19 cellular contexts compared by ENCODE assay signal in the genomic region with DNA sequence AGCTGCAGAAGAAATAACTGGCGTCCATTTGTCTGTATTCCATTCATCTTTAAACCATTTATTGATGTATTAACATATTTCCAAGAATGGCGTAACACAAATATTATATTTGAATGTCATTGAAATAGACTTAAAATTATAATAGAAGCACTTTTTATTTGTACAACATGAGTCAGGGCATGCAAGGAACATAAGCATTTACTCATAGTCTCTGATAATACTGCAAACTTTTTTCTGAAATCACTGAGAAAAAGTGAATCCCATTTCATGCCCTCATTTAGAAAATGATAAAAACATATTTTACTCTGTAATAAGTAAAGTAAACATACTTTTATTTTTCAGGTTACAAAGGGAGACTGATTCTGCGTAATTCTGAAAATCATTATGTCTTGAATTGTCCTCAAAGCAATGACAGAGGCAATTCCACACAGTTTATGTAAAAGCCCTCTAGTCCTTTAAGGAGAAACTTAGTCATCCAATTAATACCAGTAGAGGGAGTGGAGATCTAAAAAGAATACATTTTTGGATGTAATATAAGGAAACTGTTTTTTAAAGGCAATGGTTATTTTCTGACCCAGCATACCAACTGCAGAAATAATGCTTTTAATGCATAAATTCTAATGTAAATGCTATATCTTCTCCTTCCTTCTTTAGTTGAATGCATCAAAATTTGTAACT. TPM values are rescaled to one million over a fixed set of nuclear protein-coding genes. Genes with fewer than 3 reads are reported as not detected.
DNase-seq lines count a peak whose midpoint lies in the region; ATAC-seq and TF ChIP-seq lines count a peak whose summit lies in the region.
"Had no signal": no experiment of that assay in that cellular context is flagged by ENCODE, and none has a peak within 500 bp of the region (broad histone marks: within the 10 kb centered on the region; RNA-seq: fewer than 3 reads in every experiment).

No MANE protein-coding gene starts in this region.

- DNase-seq in left ventricle myocardium inferior, result no peak
- DNase-seq in right cardiac atrium, result no peak
- DNase-seq in adipocyte (ENCODE audit: low read depth), result peak; percentile 70
- DNase-seq in fibroblast of the aortic adventitia (ENCODE audit: low read depth), result peak; percentile 51
- peak; percentile 53 for DNase-seq in stromal cell of bone marrow (ENCODE audit: low read depth)
- DNase-seq in activated CD8-positive, alpha-beta T cell treated with anti-CD3 and anti-CD28 coated beads for 36 hours, result no peak
- DNase-seq in MV-4-11 (lab: John Stamatoyannopoulos, UW), result no peak
- no peak for DNase-seq in NCI-H1048 (lab: John Stamatoyannopoulos, UW)
- DNase-seq: GOT3; mesendoderm; NCI-H446 treated with DMSO at 0.1 percent for 48 hours; retina; stimulated activated naive CD8-positive, alpha-beta T cell treated with anti-CD3 and anti-CD28 coated beads, Interleukin-15, amount 100 ng/mL, for 72 hours; T-helper 9 cell had no signal

- H3K4me3 Mint-ChIP-seq in activated CD8-positive, alpha-beta T cell treated with anti-CD3 and anti-CD28 coated beads for 36 hours, result no peak overlapping the region
- H3K4me3 Mint-ChIP-seq: activated naive CD4-positive, alpha-beta T cell treated with anti-CD3 and anti-CD28 coated beads, Interleukin-2, amount 50 U/mL, for 24 hours; central memory CD8-positive, alpha-beta T cell; stimulated activated naive CD8-positive, alpha-beta T cell treated with anti-CD3 and anti-CD28 coated beads, Interleukin-15, amount 100 ng/mL, for 72 hours had no signal

- CTCF ChIA-PET in activated CD8-positive, alpha-beta T cell treated with anti-CD3 and anti-CD28 coated beads for 36 hours (lab: Charles Lee), result no interaction called here

- H3K9ac ChIP-seq in adipocyte (ENCODE audit: low read length), result no peak overlapping the region

- no peaks in the 10 kb centered on the region for H3K36me3 Mint-ChIP-seq in activated CD8-positive, alpha-beta T cell treated with anti-CD3 and anti-CD28 coated beads for 36 hours (ENCODE audit: low read depth)
- H3K36me3 Mint-ChIP-seq: activated naive CD4-positive, alpha-beta T cell treated with anti-CD3 and anti-CD28 coated beads, Interleukin-2, amount 50 U/mL, for 24 hours had no signal

- H3K36me3 ChIP-seq in left ventricle myocardium inferior (no peaks in the 10 kb centered on the region), adipocyte (ENCODE audit: control insufficient read depth, insufficient read depth, low read length, severe bottlenecking) (no peaks in the 10 kb centered on the region)
- H3K36me3 ChIP-seq: vagina had no signal

- POLR2A ChIA-PET in activated CD8-positive, alpha-beta T cell treated with anti-CD3 and anti-CD28 coated beads for 36 hours (lab: Charles Lee), result no interaction called here

- no peak overlapping the region for H3K27ac Mint-ChIP-seq in activated CD8-positive, alpha-beta T cell treated with anti-CD3 and anti-CD28 coated beads for 36 hours
- H3K27ac Mint-ChIP-seq: activated naive CD4-positive, alpha-beta T cell treated with anti-CD3 and anti-CD28 coated beads, Interleukin-2, amount 50 U/mL, for 24 hours; stimulated activated naive CD8-positive, alpha-beta T cell treated with anti-CD3 and anti-CD28 coated beads, Interleukin-15, amount 100 ng/mL, for 72 hours had no signal

- TF ChIP-seq CTCF in left ventricle myocardium inferior (IDR thresholded peaks at IDR 0.05; ENCODE audit: borderline replicate concordance), result no peak
- TF ChIP-seq CTCF in fibroblast of the aortic adventitia (IDR thresholded peaks at IDR 0.05; ENCODE audit: insufficient read depth, low read length), result peak; percentile 30
- TF ChIP-seq CTCF in activated CD8-positive, alpha-beta T cell treated with anti-CD3 and anti-CD28 coated beads for 36 hours (IDR thresholded peaks at IDR 0.05), result no peak

- no peak overlapping the region for H3K4me3 ChIP-seq in left ventricle myocardium inferior
- no peak overlapping the region for H3K4me3 ChIP-seq in right cardiac atrium (ENCODE audit: low read length)
- no peak overlapping the region for H3K4me3 ChIP-seq in adipocyte (ENCODE audit: low read length)
- H3K4me3 ChIP-seq in fibroblast of the aortic adventitia (ENCODE audit: low read depth, low read length), result no peak overlapping the region
- H3K4me3 ChIP-seq: A549, vagina had no signal

- H3K27ac ChIP-seq in left ventricle myocardium inferior (replicated peaks) (peak overlapping the region; percentile 36), right cardiac atrium (ENCODE audit: low read length) (no peak overlapping the region)
- H3K27ac ChIP-seq: A549, vagina had no signal

- no peak for ATAC-seq in right cardiac atrium
- ATAC-seq in activated CD8-positive, alpha-beta T cell treated with anti-CD3 and anti-CD28 coated beads for 36 hours, result no peak
- ATAC-seq: A549; stimulated activated naive CD8-positive, alpha-beta T cell treated with anti-CD3 and anti-CD28 coated beads, Interleukin-15, amount 100 ng/mL, for 72 hours had no signal

- WGBS in right cardiac atrium, result 96% methylated on average over 3 of the region's 3 CpGs

- H3K9me3 Mint-ChIP-seq in activated CD8-positive, alpha-beta T cell treated with anti-CD3 and anti-CD28 coated beads for 36 hours, result peaks cover 2% of the 10 kb centered on the region
- H3K9me3 Mint-ChIP-seq: stimulated activated naive CD8-positive, alpha-beta T cell treated with anti-CD3 and anti-CD28 coated beads, Interleukin-15, amount 100 ng/mL, for 72 hours had no signal

- H3K9me3 ChIP-seq in left ventricle myocardium inferior (replicated peaks), result no peaks in the 10 kb centered on the region
- no peaks in the 10 kb centered on the region for H3K9me3 ChIP-seq in right cardiac atrium (ENCODE audit: control insufficient read depth, low read length)
- H3K9me3 ChIP-seq in adipocyte (ENCODE audit: control insufficient read depth, low read length), result no peaks in the 10 kb centered on the region
- H3K9me3 ChIP-seq: A549, vagina had no signal

- H3K4me1 Mint-ChIP-seq in activated CD8-positive, alpha-beta T cell treated with anti-CD3 and anti-CD28 coated beads for 36 hours (ENCODE audit: low read depth), result no peaks in the 10 kb centered on the region
- H3K4me1 Mint-ChIP-seq: activated naive CD4-positive, alpha-beta T cell treated with anti-CD3 and anti-CD28 coated beads, Interleukin-2, amount 50 U/mL, for 24 hours; central memory CD8-positive, alpha-beta T cell; stimulated activated naive CD8-positive, alpha-beta T cell treated with anti-CD3 and anti-CD28 coated beads, Interleukin-15, amount 100 ng/mL, for 72 hours had no signal

- intact Hi-C loops in left ventricle myocardium inferior (cut with micrococcal nuclease), result no loop called here
- intact Hi-C loops in right cardiac atrium (cut with DNase I), result no loop called here
- intact Hi-C loops in activated CD8-positive, alpha-beta T cell treated with anti-CD3 and anti-CD28 coated beads for 36 hours (cut with micrococcal nuclease), result no loop called here

- no peaks in the 10 kb centered on the region for H3K27me3 Mint-ChIP-seq in activated CD8-positive, alpha-beta T cell treated with anti-CD3 and anti-CD28 coated beads for 36 hours
- H3K27me3 Mint-ChIP-seq: activated naive CD4-positive, alpha-beta T cell treated with anti-CD3 and anti-CD28 coated beads, Interleukin-2, amount 50 U/mL, for 24 hours; central memory CD8-positive, alpha-beta T cell; stimulated activated naive CD8-positive, alpha-beta T cell treated with anti-CD3 and anti-CD28 coated beads, Interleukin-15, amount 100 ng/mL, for 72 hours had no signal

- H3K27me3 ChIP-seq in left ventricle myocardium inferior (ENCODE audit: low read depth), result no peaks in the 10 kb centered on the region
- H3K27me3 ChIP-seq in right cardiac atrium (ENCODE audit: control insufficient read depth, insufficient read depth), result no peaks in the 10 kb centered on the region
- H3K27me3 ChIP-seq in adipocyte (replicated peaks; ENCODE audit: control insufficient read depth, insufficient read depth, low read length), result no peaks in the 10 kb centered on the region
- H3K27me3 ChIP-seq: vagina had no signal

- H3K4me1 ChIP-seq in left ventricle myocardium inferior (peaks cover 12% of the 10 kb centered on the region), right cardiac atrium (ENCODE audit: control insufficient read depth, insufficient read depth, low read length) (no peaks in the 10 kb centered on the region), adipocyte (ENCODE audit: control insufficient read depth, insufficient read depth, low read length) (peaks cover 9% of the 10 kb centered on the region)
- H3K4me1 ChIP-seq: vagina had no signal

RNA-seq across cellular contexts. Expression of a gene that starts 58.1 kb away (rescaled TPM):
- total RNA-seq in left ventricle myocardium inferior (0.36 TPM), right cardiac atrium (under 1 TPM in 1 of 4 donors, not detected in 3; 0.15 TPM), fibroblast of the aortic adventitia (ENCODE audit: low replicate concordance) (0.18 TPM in 1 of 2 replicates, not detected in the other)
- 0.29 TPM for polyA plus RNA-seq in right cardiac atrium
- total RNA-seq in activated CD8-positive, alpha-beta T cell treated with anti-CD3 and anti-CD28 coated beads for 36 hours, result not detected
- polyA plus RNA-seq: neural cell had no signal

Comparison
In these comparisons a context has a peak if more than half of its experiments do, and no peak if none do; other contexts are left out.
1. DNase-seq: peak in adipocyte (single experiment), fibroblast of the aortic adventitia (single experiment) and stromal cell of bone marrow (single experiment); none in left ventricle myocardium inferior (single experiment), right cardiac atrium (0 of 3), activated CD8-positive, alpha-beta T cell treated with anti-CD3 and anti-CD28 coated beads for 36 hours (single experiment), MV-4-11 (single experiment) and NCI-H1048 (single experiment).